Comparison of ENCODE assay signal across 8 cellular contexts in genomic region chr2:96638144-96639121, GRCh38. TPM values are rescaled to one million over a fixed set of nuclear protein-coding genes. Genes with fewer than 3 reads are reported as not detected.
A peak's percentile ranks its signal among the peaks of the same experiment; 100 is the strongest.
DNase-seq lines count a peak whose midpoint lies in the region; ATAC-seq, FAIRE-seq and TF ChIP-seq lines count a peak whose summit lies in the region.

Gene KANSL3 (minus strand): TSS chr2:96638312. CDS start chr2:96637135, 1,177 bp downstream.

- peak within 1 kb of the TSS; percentile 95 to 98 for H3K4me3 Mint-ChIP-seq in activated T-cell treated with anti-CD3 and anti-CD28 coated beads, Interleukin-2, amount 50 U/mL, for 72 hours

- H3K36me3 Mint-ChIP-seq in activated T-cell treated with anti-CD3 and anti-CD28 coated beads, Interleukin-2, amount 50 U/mL, for 72 hours (ENCODE audit: insufficient read depth in 2 of 2) = peaks cover 3 to 27% of the 10 kb centered on the region in 2 donors

- H3K9me3 ChIP-seq in esophagus muscularis mucosa = no peaks in the 10 kb centered on the region

- peak in 1 of 3 experiments; percentile 40 for TF ChIP-seq CTCF in esophagus muscularis mucosa (IDR thresholded peaks at IDR 0.05)

- peak within 1 kb of the TSS; percentile 91 to 97 (median 94) for H3K27ac ChIP-seq in esophagus muscularis mucosa (replicated peaks in 1 of 4)

- WGBS in esophagus muscularis mucosa = 18% methylated on average over 22 of the region's 67 CpGs

- H3K4me1 ChIP-seq in esophagus muscularis mucosa = peaks cover 27 to 46% (median 43%) of the 10 kb centered on the region in 4 donors

- TF ChIP-seq POLR2A in esophagus muscularis mucosa (IDR thresholded peaks at IDR 0.05; ENCODE audit: low read depth) = peak; percentile 98

- H3K27me3 Mint-ChIP-seq in activated T-cell treated with anti-CD3 and anti-CD28 coated beads, Interleukin-2, amount 50 U/mL, for 72 hours (ENCODE audit: low read depth) = no peaks in the 10 kb centered on the region

- intact Hi-C loops in esophagus muscularis mucosa (cut with DNase I) = loop anchor here (5.0 to 10.0 kb wide), 3 partner anchors 99 to 176 kb away; partner anchors contain the start of genes CNNM3 and CNNM4

- H3K4me3 ChIP-seq in esophagus muscularis mucosa = peak within 1 kb of the TSS; percentile 64 to 83 (median 71)

- peaks cover 47% of the 10 kb centered on the region for H3K4me1 Mint-ChIP-seq in activated T-cell treated with anti-CD3 and anti-CD28 coated beads, Interleukin-2, amount 50 U/mL, for 72 hours (ENCODE audit: low read depth)

- no peak for TF ChIP-seq EP300 in esophagus muscularis mucosa (IDR thresholded peaks at IDR 0.05)

- peak within 1 kb of the TSS; percentile 96 for H3K27ac Mint-ChIP-seq in activated T-cell treated with anti-CD3 and anti-CD28 coated beads, Interleukin-2, amount 50 U/mL, for 72 hours

- no peaks in the 10 kb centered on the region for H3K27me3 ChIP-seq in esophagus muscularis mucosa

- ATAC-seq in GM21723 (IDR thresholded peaks at IDR 0.05; ENCODE audit: unreplicated experiment) = peak; percentile 80
- peak; percentile 80 to 82 for ATAC-seq in activated T-cell treated with anti-CD3 and anti-CD28 coated beads, Interleukin-2, amount 50 U/mL, for 72 hours (replicated peaks in 1 of 2)

- FAIRE-seq in RCC 7860 (lab: Jason Lieb, UNC) = no peak

- peak; percentile 87 for DNase-seq in DMS153 treated with DMSO at 0.1 percent for 48 hours (lab: John Stamatoyannopoulos, UW; ENCODE audit: unreplicated experiment)
- DNase-seq in KG1 (lab: John Stamatoyannopoulos, UW) = peak; percentile 66
- DNase-seq in RCC 7860 (ENCODE audit: low spot score) = peak; percentile 86
- peak; percentile 90 to 95 for DNase-seq in activated T-cell treated with anti-CD3 and anti-CD28 coated beads, Interleukin-2, amount 50 U/mL, for 72 hours
- DNase-seq in esophagus muscularis mucosa (ENCODE audit: extremely low spot score) = peak; percentile 96
- DNase-seq in myocyte (ENCODE audit: low read depth) = peak; percentile 92
- peak; percentile 82 to 84 for DNase-seq in stimulated activated CD8-positive, alpha-beta memory T cell treated with anti-CD3 and anti-CD28 coated beads, Interleukin-7, amount 100 ng/mL, for 48 hours (ENCODE audit: extremely low read depth in 1 of 2, low read depth in 1 of 2)

- H3K36me3 ChIP-seq in esophagus muscularis mucosa = peaks cover 3 to 15% (median 10%) of the 10 kb centered on the region in 4 donors

- no peaks in the 10 kb centered on the region for H3K9me3 Mint-ChIP-seq in activated T-cell treated with anti-CD3 and anti-CD28 coated beads, Interleukin-2, amount 50 U/mL, for 72 hours

RNA-seq across cellular contexts. Expression of gene KANSL3, which starts in this region (rescaled TPM):
- total RNA-seq in activated T-cell treated with anti-CD3 and anti-CD28 coated beads, Interleukin-2, amount 50 U/mL, for 72 hours = 10 to 100 TPM; 59.8 to 66.9 TPM
- total RNA-seq in esophagus muscularis mucosa = 10 to 100 TPM; 54.2 to 63.1 (median 59.5) TPM
- 32.8 and 38.6 TPM in 2 replicates for total RNA-seq in myocyte
- 28.6 TPM for polyA plus RNA-seq in myocyte (2012)

Comparison
In these comparisons a context has a peak if more than half of its experiments do, and no peak if none do; other contexts are left out.
1. Peak in every context shown above with its lines: DNase-seq, ATAC-seq, H3K4me3 ChIP-seq and H3K27ac ChIP-seq.